ENCODE assay signal across 1 cellular context in the genomic region with DNA sequence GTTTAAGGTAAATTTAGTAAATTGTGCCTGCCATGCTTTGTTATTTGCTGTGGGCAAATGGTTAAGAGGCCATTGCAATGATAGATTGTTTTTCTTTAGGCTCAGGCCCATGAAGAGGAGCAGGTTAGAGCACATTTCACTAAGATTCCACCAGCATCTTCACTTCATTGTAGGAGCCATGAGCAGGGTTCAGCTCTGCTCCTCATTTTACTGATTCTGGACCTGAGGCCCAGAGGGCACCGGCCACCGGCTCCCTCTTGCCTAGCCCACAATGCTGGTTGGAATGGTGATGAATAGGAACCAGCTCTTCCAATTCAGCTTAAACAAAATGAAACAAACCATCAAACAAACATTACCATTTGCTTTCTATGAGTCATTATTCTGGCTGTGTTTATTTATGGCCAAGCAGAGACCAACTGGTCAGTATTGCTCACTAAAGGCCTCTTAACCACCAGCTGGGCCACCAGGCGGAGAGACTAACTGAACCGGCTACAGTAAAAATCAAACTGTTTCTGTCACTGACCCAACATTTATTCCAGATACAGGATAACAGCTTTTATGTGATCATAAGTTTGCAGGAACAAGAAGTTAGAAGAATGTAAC.
TF ChIP-seq lines count a peak whose summit lies in the region.

No MANE protein-coding gene starts in this region.

TF ChIP-seq in SK-N-SH, 30 proteins besides CTCF, POLR2A, EP300 and RAD21 (continued from another document):
- TF ChIP-seq, protein P1, sequence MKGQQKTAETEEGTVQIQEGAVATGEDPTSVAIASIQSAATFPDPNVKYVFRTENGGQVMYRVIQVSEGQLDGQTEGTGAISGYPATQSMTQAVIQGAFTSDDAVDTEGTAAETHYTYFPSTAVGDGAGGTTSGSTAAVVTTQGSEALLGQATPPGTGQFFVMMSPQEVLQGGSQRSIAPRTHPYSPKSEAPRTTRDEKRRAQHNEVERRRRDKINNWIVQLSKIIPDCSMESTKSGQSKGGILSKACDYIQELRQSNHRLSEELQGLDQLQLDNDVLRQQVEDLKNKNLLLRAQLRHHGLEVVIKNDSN (IDR thresholded peaks at IDR 0.05; ENCODE audit: borderline replicate concordance, low read depth), result no peak
- TF ChIP-seq, protein P2, sequence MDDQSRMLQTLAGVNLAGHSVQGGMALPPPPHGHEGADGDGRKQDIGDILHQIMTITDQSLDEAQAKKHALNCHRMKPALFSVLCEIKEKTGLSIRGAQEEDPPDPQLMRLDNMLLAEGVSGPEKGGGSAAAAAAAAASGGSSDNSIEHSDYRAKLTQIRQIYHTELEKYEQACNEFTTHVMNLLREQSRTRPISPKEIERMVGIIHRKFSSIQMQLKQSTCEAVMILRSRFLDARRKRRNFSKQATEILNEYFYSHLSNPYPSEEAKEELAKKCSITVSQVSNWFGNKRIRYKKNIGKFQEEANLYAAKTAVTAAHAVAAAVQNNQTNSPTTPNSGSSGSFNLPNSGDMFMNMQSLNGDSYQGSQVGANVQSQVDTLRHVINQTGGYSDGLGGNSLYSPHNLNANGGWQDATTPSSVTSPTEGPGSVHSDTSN (IDR thresholded peaks at IDR 0.05), result peak; percentile 31; the same call in 1 of the 2 replicates
